Comparison of ENCODE assay signal across 1 cellular context in the genomic region with DNA sequence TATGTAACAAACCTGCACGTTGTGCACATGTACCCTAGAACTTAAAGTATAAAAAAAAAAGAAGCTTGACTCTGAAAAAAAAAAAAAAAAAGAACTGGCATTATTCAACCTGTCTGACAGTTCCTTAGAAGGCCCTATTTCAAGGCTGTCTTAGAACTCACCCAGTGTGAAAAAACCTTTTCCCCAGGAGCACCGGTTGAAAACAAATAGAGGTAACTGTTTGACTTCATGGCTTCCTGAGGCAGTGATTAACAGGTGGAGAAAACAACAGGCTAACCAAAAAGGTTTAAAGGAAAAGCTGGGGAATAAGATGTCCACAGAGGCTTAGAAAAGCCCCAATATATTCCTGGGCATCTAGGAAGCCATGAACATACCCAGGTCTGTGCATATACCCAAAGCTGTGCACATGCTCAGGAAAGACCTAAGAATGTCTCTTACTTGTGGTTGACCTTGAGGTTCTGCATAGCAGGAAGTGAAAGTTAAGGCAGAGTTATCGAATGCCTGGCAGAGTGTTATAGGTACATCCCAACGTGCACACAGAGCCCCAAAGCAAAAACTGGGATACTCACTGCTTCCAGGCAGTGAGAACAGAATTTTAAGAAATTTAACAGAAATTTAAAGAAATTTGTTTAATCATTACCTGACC.
A peak's percentile ranks its signal among the peaks of the same experiment; 100 is the strongest.
TF ChIP-seq lines count a peak whose summit lies in the region.

No MANE protein-coding gene starts in this region.

TF ChIP-seq in GM12878, 131 proteins besides CTCF, POLR2A, EP300 and RAD21 (continues in another document):
- TF ChIP-seq CHD4 (IDR thresholded peaks at IDR 0.05) (no peak), BMI1 (IDR thresholded peaks at IDR 0.05; ENCODE audit: borderline replicate concordance) (no peak), JUND (IDR thresholded peaks at IDR 0.05; ENCODE audit: low read depth, low read length) (no peak), BCL3 (IDR thresholded peaks at IDR 0.05; ENCODE audit: borderline replicate concordance, insufficient read depth, low read depth, low read length, poor library complexity, severe bottlenecking) (no peak), MEF2B (IDR thresholded peaks at IDR 0.05; ENCODE audit: partially characterized antibody, poor library complexity, severe bottlenecking) (no peak), WRNIP1 (IDR thresholded peaks at IDR 0.05; ENCODE audit: borderline replicate concordance, low read depth, low read length) (no peak), TCF12 (IDR thresholded peaks at IDR 0.05; ENCODE audit: low read depth, low read length) (no peak), EZH2 (IDR thresholded peaks at IDR 0.05; ENCODE audit: borderline replicate concordance, control insufficient read depth, low read depth, low read length) (no peak), ZNF622 (IDR thresholded peaks at IDR 0.05) (no peak), EED (IDR thresholded peaks at IDR 0.05; ENCODE audit: low read depth) (0 out of 2 replicates have a peak, but pooled peaks have one; percentile 17), KDM1A (IDR thresholded peaks at IDR 0.05; ENCODE audit: borderline replicate concordance) (no peak), GABPA (IDR thresholded peaks at IDR 0.05; ENCODE audit: low read depth) (no peak), ZNF207 (IDR thresholded peaks at IDR 0.05; ENCODE audit: borderline replicate concordance) (no peak), SMARCA5 (IDR thresholded peaks at IDR 0.05) (0 out of 2 replicates have a peak, but pooled peaks have one; percentile 34), RUNX3 (IDR thresholded peaks at IDR 0.05; ENCODE audit: low read length) (peak; percentile 90), HDAC2 (IDR thresholded peaks at IDR 0.05) (no peak), BRCA1 (IDR thresholded peaks at IDR 0.05; ENCODE audit: low read depth, low read length) (no peak), IRF4 (IDR thresholded peaks at IDR 0.05; ENCODE audit: low read depth, low read length) (peak; percentile 65; the same call in 1 of the 2 replicates), CEBPB (IDR thresholded peaks at IDR 0.05; ENCODE audit: borderline replicate concordance in 1 of 2, low read depth in 2 of 2, low read length in 2 of 2) (no peak), RB1 (IDR thresholded peaks at IDR 0.05; ENCODE audit: borderline replicate concordance) (no peak), SREBF2 (IDR thresholded peaks at IDR 0.05; ENCODE audit: low read length) (no peak), CBX5 (IDR thresholded peaks at IDR 0.05; ENCODE audit: low read depth) (no peak), NKRF (conservative IDR thresholded peaks at IDR 0.05) (no peak), CHD1 (IDR thresholded peaks at IDR 0.05; ENCODE audit: low read depth, low read length) (no peak), YY1 (IDR thresholded peaks at IDR 0.05; ENCODE audit: low read depth, low read length) (no peak), IRF5 (IDR thresholded peaks at IDR 0.05; ENCODE audit: borderline replicate concordance) (no peak), RELA (IDR thresholded peaks at IDR 0.05; ENCODE audit: borderline replicate concordance, partially characterized antibody) (no peak), NFIC (IDR thresholded peaks at IDR 0.05; ENCODE audit: low read depth, low read length) (0 out of 2 replicates have a peak, but pooled peaks have one; percentile 30), BHLHE40 (IDR thresholded peaks at IDR 0.05; ENCODE audit: borderline replicate concordance in 1 of 2, low read depth in 2 of 2, low read length in 1 of 2) (peak in 1 of 2 experiments; percentile 16; a peak in 1 of 4 replicates), PML (IDR thresholded peaks at IDR 0.05; ENCODE audit: low read length) (no peak), ETV6 (conservative IDR thresholded peaks at IDR 0.05 in 1 of 2, IDR thresholded peaks at IDR 0.05 in 1 of 2; ENCODE audit: borderline replicate concordance in 1 of 2, low read depth in 1 of 2) (no peak), EGR1 (IDR thresholded peaks at IDR 0.05; ENCODE audit: borderline replicate concordance in 1 of 2, low read depth in 2 of 2, low read length in 2 of 2) (no peak), IKZF2 (IDR thresholded peaks at IDR 0.05) (peak; percentile 29 to 42; a peak in 1 of 4 replicates), SPI1 (IDR thresholded peaks at IDR 0.05; ENCODE audit: borderline replicate concordance, insufficient read depth, low read depth, low read length) (peak; percentile 94)
- TF ChIP-seq, protein P1, sequence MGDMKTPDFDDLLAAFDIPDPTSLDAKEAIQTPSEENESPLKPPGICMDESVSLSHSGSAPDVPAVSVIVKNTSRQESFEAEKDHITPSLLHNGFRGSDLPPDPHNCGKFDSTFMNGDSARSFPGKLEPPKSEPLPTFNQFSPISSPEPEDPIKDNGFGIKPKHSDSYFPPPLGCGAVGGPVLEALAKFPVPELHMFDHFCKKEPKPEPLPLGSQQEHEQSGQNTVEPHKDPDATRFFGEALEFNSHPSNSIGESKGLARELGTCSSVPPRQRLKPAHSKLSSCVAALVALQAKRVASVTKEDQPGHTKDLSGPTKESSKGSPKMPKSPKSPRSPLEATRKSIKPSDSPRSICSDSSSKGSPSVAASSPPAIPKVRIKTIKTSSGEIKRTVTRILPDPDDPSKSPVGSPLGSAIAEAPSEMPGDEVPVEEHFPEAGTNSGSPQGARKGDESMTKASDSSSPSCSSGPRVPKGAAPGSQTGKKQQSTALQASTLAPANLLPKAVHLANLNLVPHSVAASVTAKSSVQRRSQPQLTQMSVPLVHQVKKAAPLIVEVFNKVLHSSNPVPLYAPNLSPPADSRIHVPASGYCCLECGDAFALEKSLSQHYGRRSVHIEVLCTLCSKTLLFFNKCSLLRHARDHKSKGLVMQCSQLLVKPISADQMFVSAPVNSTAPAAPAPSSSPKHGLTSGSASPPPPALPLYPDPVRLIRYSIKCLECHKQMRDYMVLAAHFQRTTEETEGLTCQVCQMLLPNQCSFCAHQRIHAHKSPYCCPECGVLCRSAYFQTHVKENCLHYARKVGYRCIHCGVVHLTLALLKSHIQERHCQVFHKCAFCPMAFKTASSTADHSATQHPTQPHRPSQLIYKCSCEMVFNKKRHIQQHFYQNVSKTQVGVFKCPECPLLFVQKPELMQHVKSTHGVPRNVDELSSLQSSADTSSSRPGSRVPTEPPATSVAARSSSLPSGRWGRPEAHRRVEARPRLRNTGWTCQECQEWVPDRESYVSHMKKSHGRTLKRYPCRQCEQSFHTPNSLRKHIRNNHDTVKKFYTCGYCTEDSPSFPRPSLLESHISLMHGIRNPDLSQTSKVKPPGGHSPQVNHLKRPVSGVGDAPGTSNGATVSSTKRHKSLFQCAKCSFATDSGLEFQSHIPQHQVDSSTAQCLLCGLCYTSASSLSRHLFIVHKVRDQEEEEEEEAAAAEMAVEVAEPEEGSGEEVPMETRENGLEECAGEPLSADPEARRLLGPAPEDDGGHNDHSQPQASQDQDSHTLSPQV (IDR thresholded peaks at IDR 0.05): no peak
- TF ChIP-seq, protein P2, sequence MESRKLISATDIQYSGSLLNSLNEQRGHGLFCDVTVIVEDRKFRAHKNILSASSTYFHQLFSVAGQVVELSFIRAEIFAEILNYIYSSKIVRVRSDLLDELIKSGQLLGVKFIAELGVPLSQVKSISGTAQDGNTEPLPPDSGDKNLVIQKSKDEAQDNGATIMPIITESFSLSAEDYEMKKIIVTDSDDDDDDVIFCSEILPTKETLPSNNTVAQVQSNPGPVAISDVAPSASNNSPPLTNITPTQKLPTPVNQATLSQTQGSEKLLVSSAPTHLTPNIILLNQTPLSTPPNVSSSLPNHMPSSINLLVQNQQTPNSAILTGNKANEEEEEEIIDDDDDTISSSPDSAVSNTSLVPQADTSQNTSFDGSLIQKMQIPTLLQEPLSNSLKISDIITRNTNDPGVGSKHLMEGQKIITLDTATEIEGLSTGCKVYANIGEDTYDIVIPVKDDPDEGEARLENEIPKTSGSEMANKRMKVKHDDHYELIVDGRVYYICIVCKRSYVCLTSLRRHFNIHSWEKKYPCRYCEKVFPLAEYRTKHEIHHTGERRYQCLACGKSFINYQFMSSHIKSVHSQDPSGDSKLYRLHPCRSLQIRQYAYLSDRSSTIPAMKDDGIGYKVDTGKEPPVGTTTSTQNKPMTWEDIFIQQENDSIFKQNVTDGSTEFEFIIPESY (IDR thresholded peaks at IDR 0.05): no peak
- TF ChIP-seq, protein P3, sequence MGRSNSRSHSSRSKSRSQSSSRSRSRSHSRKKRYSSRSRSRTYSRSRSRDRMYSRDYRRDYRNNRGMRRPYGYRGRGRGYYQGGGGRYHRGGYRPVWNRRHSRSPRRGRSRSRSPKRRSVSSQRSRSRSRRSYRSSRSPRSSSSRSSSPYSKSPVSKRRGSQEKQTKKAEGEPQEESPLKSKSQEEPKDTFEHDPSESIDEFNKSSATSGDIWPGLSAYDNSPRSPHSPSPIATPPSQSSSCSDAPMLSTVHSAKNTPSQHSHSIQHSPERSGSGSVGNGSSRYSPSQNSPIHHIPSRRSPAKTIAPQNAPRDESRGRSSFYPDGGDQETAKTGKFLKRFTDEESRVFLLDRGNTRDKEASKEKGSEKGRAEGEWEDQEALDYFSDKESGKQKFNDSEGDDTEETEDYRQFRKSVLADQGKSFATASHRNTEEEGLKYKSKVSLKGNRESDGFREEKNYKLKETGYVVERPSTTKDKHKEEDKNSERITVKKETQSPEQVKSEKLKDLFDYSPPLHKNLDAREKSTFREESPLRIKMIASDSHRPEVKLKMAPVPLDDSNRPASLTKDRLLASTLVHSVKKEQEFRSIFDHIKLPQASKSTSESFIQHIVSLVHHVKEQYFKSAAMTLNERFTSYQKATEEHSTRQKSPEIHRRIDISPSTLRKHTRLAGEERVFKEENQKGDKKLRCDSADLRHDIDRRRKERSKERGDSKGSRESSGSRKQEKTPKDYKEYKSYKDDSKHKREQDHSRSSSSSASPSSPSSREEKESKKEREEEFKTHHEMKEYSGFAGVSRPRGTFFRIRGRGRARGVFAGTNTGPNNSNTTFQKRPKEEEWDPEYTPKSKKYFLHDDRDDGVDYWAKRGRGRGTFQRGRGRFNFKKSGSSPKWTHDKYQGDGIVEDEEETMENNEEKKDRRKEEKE (IDR thresholded peaks at IDR 0.05): no peak
- TF ChIP-seq, protein P4, sequence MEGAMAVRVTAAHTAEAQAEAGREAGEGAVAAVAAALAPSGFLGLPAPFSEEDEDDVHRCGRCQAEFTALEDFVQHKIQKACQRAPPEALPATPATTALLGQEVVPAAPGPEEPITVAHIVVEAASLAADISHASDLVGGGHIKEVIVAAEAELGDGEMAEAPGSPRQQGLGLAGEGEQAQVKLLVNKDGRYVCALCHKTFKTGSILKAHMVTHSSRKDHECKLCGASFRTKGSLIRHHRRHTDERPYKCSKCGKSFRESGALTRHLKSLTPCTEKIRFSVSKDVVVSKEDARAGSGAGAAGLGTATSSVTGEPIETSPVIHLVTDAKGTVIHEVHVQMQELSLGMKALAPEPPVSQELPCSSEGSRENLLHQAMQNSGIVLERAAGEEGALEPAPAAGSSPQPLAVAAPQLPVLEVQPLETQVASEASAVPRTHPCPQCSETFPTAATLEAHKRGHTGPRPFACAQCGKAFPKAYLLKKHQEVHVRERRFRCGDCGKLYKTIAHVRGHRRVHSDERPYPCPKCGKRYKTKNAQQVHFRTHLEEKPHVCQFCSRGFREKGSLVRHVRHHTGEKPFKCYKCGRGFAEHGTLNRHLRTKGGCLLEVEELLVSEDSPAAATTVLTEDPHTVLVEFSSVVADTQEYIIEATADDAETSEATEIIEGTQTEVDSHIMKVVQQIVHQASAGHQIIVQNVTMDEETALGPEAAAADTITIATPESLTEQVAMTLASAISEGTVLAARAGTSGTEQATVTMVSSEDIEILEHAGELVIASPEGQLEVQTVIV (IDR thresholded peaks at IDR 0.05; ENCODE audit: borderline replicate concordance, partially characterized antibody): no peak
- TF ChIP-seq, protein P5, sequence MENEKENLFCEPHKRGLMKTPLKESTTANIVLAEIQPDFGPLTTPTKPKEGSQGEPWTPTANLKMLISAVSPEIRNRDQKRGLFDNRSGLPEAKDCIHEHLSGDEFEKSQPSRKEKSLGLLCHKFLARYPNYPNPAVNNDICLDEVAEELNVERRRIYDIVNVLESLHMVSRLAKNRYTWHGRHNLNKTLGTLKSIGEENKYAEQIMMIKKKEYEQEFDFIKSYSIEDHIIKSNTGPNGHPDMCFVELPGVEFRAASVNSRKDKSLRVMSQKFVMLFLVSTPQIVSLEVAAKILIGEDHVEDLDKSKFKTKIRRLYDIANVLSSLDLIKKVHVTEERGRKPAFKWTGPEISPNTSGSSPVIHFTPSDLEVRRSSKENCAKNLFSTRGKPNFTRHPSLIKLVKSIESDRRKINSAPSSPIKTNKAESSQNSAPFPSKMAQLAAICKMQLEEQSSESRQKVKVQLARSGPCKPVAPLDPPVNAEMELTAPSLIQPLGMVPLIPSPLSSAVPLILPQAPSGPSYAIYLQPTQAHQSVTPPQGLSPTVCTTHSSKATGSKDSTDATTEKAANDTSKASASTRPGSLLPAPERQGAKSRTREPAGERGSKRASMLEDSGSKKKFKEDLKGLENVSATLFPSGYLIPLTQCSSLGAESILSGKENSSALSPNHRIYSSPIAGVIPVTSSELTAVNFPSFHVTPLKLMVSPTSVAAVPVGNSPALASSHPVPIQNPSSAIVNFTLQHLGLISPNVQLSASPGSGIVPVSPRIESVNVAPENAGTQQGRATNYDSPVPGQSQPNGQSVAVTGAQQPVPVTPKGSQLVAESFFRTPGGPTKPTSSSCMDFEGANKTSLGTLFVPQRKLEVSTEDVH (IDR thresholded peaks at IDR 0.05; ENCODE audit: low read depth, partially characterized antibody): no peak
